Comparison of ENCODE assay signal across 8 cellular contexts in the genomic region with DNA sequence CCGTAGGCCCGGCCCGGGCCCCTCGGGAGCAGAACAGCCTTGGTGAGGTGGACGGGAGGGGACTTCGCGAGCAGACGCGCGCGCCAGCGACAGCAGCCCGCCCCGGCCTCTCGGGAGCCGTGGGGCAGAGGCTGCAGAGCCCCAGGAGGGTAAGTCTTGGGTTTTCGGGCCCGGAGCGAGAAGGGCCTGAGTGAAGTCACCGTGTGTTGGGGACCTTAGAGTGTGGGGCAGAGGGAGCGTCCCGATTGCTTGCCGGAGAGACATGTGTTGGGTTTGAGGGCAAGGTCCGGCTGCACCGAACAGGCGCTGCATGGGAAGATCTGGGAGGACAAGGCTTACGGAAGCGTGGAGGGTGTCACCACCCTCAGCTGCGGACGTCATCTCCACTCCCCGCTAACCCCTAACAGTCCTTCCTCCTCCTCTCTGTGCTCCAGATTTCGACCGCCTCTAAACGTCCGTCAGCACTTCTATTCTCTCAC. TPM values are rescaled to one million over a fixed set of nuclear protein-coding genes. Genes with fewer than 3 reads are reported as not detected.
A peak's percentile ranks its signal among the peaks of the same experiment; 100 is the strongest.
DNase-seq lines count a peak whose midpoint lies in the region; ATAC-seq and TF ChIP-seq lines count a peak whose summit lies in the region.
"Not testable (repeated sequence)": the region's sequence is repeated elsewhere in the genome, so short reads cannot be mapped to it uniquely, and the experiment has no call there.

No MANE protein-coding gene starts in this region.

- 0 to 1% (median 0%) methylated on average over 20 to 35 of the region's 35 CpGs for WGBS in psoas muscle, 3 donors
- 0 to 2% methylated on average over 9 to 28 of the region's 35 CpGs for WGBS in tibial nerve, 2 donors

- not testable (repeated sequence) for TF ChIP-seq CTCF in OCI-LY3 (IDR thresholded peaks at IDR 0.05; ENCODE audit: low read depth, low read length); psoas muscle (IDR thresholded peaks at IDR 0.05); tibial nerve (IDR thresholded peaks at IDR 0.05)

- H3K27ac ChIP-seq in OCI-LY3 (ENCODE audit: low read length): not testable (repeated sequence)
- peak overlapping the region; percentile 91 for H3K27ac ChIP-seq in psoas muscle
- H3K27ac ChIP-seq in tibial nerve: peak overlapping the region; percentile 67 to 95 (median 89)

- peak; percentile 24 for ATAC-seq in HG03354 (IDR thresholded peaks at IDR 0.05; ENCODE audit: poor library complexity, severe bottlenecking, unreplicated experiment)
- peak in 1 of 4 donors; percentile 18 for ATAC-seq in psoas muscle

- H3K27me3 ChIP-seq in OCI-LY3 (ENCODE audit: low read depth, low read length); psoas muscle (ENCODE audit: insufficient read depth in 3 of 3, low read length in 2 of 3); tibial nerve: not testable (repeated sequence)

- TF ChIP-seq POLR2A in tibial nerve (IDR thresholded peaks at IDR 0.05): not testable (repeated sequence)

- not testable (repeated sequence) for H3K9me3 ChIP-seq in ES-I3 (ENCODE audit: control insufficient read depth, insufficient read depth, low read length); OCI-LY3 (ENCODE audit: insufficient read depth, low read length); psoas muscle; tibial nerve

- H3K36me3 ChIP-seq in ES-I3 (ENCODE audit: insufficient read depth, low read length); OCI-LY3 (replicated peaks; ENCODE audit: low read depth, low read length); tibial nerve: not testable (repeated sequence)
- peaks cover 0 to 17% of the 10 kb centered on the region in 2 donors for H3K36me3 ChIP-seq in psoas muscle (ENCODE audit: insufficient read depth in 1 of 2, low read depth in 1 of 2)

- H3K9ac ChIP-seq in ES-I3 (ENCODE audit: low read depth, low read length): peak overlapping the region; percentile 88
- H3K9ac ChIP-seq in OCI-LY3 (ENCODE audit: low read length): peak overlapping the region; percentile 91

- peak overlapping the region; percentile 74 for H3K4me2 ChIP-seq in OCI-LY3 (ENCODE audit: low read length)

- TF ChIP-seq EP300 in tibial nerve (IDR thresholded peaks at IDR 0.05): peak in 1 of 2 donors; percentile 13

- H3K4me3 ChIP-seq in OCI-LY3 (ENCODE audit: low read length): peak overlapping the region; percentile 93
- H3K4me3 ChIP-seq in psoas muscle: peak overlapping the region; percentile 81
- peak overlapping the region; percentile 52 to 75 (median 70) for H3K4me3 ChIP-seq in tibial nerve

- H2AFZ ChIP-seq in OCI-LY3 (ENCODE audit: low read depth, low read length): not testable (repeated sequence)

- not testable (repeated sequence) for H3K4me1 ChIP-seq in ES-I3 (ENCODE audit: insufficient read depth, low read length); OCI-LY3 (ENCODE audit: low read length); psoas muscle
- H3K4me1 ChIP-seq in tibial nerve: peaks cover 0 to 12% (median 0%) of the 10 kb centered on the region in 4 donors

- intact Hi-C loops in psoas muscle (cut with DNase I): not testable (repeated sequence)

- H3K79me2 ChIP-seq in OCI-LY3 (ENCODE audit: low read length): peaks cover 31% of the 10 kb centered on the region

- peak; percentile 2 to 21 (median 4) for DNase-seq in activated CD8-positive, alpha-beta memory T cell treated with anti-CD3 and anti-CD28 coated beads for 48 hours (ENCODE audit: low read depth in 2 of 3, low spot score in 2 of 3)
- DNase-seq in dedifferentiated amniotic fluid mesenchymal stem cell (ENCODE audit: extremely low spot score): peak; percentile 46
- DNase-seq in iPS-NIHi7 (ENCODE audit: extremely low spot score): peak; percentile 14
- DNase-seq in psoas muscle: peak; percentile 56 to 72
- DNase-seq in tibial nerve (ENCODE audit: low spot score in 2 of 2): peak; percentile 15 to 45

- H4K20me1 ChIP-seq in OCI-LY3 (ENCODE audit: insufficient read depth, low read length): not testable (repeated sequence)

RNA-seq across cellular contexts. Expression of a gene that starts 45.1 kb away (rescaled TPM):
- total RNA-seq in psoas muscle: 10 to 100 TPM; 16.6 to 28.1 (median 21.1) TPM
- polyA plus RNA-seq in psoas muscle: 10 to 100 TPM in 1 of 3 donors, 1 to 10 TPM in 2; 8.0 to 18.0 (median 9.3) TPM
- 10 to 100 TPM; 14.2 to 22.2 (median 17.5) TPM for total RNA-seq in tibial nerve

RNA-seq across cellular contexts. Expression of a gene that starts 51.8 kb away (rescaled TPM):
- 1 to 10 TPM; 1.2 to 4.2 (median 2.0) TPM for total RNA-seq in psoas muscle
- polyA plus RNA-seq in psoas muscle: 1 to 10 TPM; 1.1 to 6.5 (median 1.5) TPM
- total RNA-seq in tibial nerve: 1 to 10 TPM; 2.4 to 7.1 (median 6.1) TPM

Comparison
In these comparisons a context has a peak if more than half of its experiments do, and no peak if none do; other contexts are left out.
1. DNase-seq: peak in every context shown above with its lines; median percentile 64 in psoas muscle; 46 in dedifferentiated amniotic fluid mesenchymal stem cell; 30 in tibial nerve; 14 in iPS-NIHi7; 4 in activated CD8-positive, alpha-beta memory T cell treated with anti-CD3 and anti-CD28 coated beads for 48 hours.